Comparison of ENCODE assay signal across 8 cellular contexts in the genomic region with DNA sequence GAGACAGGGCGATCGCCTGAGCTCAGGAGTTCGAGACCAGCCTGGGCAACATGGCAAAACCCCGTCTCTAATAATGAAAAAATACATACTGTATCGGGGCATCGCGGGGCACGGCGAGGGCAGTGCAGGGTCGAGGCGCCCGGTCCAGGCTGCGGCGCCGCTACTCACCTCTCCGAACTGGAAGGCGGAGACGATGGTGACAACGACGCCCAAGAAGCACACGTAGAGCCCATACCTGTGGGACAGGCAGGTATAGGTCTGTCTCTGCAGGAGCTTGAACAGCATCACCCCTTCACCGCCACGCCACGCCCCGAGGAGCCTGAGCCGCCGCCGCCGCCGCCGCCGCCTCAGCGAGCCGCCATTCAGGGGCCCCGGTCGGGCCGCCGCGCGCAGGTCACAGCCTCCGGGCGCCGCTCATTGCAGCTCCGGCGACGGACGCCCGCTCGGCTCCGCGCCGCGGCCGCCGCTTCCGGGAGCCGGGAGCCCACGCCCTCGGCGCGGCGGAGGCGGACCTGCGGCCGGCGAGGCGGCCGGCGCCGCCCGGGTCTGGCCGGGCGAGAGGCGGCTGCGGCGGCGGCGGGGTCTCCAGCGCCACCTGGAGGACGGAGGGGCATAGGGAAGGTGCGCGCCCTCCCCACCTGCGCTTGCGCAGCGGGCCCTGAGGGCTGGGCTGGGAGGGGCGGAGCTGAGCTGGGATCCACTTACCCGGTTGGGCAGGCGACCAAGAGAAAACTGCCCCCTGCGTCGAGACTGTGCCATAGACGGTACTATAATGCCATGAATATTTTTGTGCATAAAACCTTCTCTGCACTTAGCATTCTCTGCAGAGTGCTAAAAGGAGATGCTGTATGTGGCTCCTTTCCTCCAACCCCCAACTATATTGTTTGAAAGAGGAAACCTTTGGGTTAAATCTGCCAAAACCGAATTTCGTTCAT. TPM values are rescaled to one million over a fixed set of nuclear protein-coding genes. Genes with fewer than 3 reads are reported as not detected.
DNase-seq lines count a peak whose midpoint lies in the region; ATAC-seq and TF ChIP-seq lines count a peak whose summit lies in the region.

A gene (minus strand): TSS at position 569 of the 935 bp plus-strand sequence. CDS start 284 bp downstream, at position 285.

- no peaks in the 10 kb centered on the region for H3K27me3 ChIP-seq in CD4-positive, alpha-beta T cell (ENCODE audit: control insufficient read depth, insufficient read depth, low read length)

- H3K9me3 Mint-ChIP-seq in CD4-positive, alpha-beta T cell, result no peaks in the 10 kb centered on the region

- CTCF ChIA-PET in CD4-positive, alpha-beta T cell (lab: Charles Lee), result interaction anchor here (0.6 to 4.7 kb wide), 22 partner anchors 9 to 436 kb away, joined by 3 to 44 read pairs (median 4); no protein-coding TSS in a partner anchor

- H3K36me3 Mint-ChIP-seq in CD4-positive, alpha-beta T cell (ENCODE audit: low read depth), result peaks cover 6% of the 10 kb centered on the region

- intact Hi-C loops in CD4-positive, alpha-beta T cell (cut with DNase I, micrococcal nuclease), result loop anchor here (2.0 to 10.0 kb wide), 8 partner anchors 38 to 548 kb away; a partner anchor contains a TSS
- intact Hi-C loops in lower leg skin (cut with DNase I; ENCODE audit: low total_unique reads), result loop anchor here (5.0 to 10.0 kb wide), 2 partner anchors 58 to 336 kb away; no protein-coding TSS in a partner anchor

- peak within 1 kb of the TSS; percentile 91 for H3K4me3 ChIP-seq in lower leg skin (ENCODE audit: low read depth, poor library complexity, severe bottlenecking)

- peaks cover 47% of the 10 kb centered on the region for H3K4me1 Mint-ChIP-seq in CD4-positive, alpha-beta T cell (ENCODE audit: low read depth)

- H3K27ac Mint-ChIP-seq in CD4-positive, alpha-beta T cell, result peak within 1 kb of the TSS; percentile 97

- POLR2A ChIA-PET in CD4-positive, alpha-beta T cell (lab: Charles Lee), result interaction anchor here (0.6 to 2.5 kb wide), 18 partner anchors 9 to 231 kb away, joined by 3 to 18 read pairs (median 4); a partner anchor contains a TSS

- peak; percentile 93 to 97 (median 95) for DNase-seq in CD4-positive, alpha-beta T cell
- DNase-seq in NCI-H69 (lab: John Stamatoyannopoulos, UW), result peak; percentile 96
- peak; percentile 94 for DNase-seq in activated CD4-positive, alpha-beta T cell treated with anti-CD3 and anti-CD28 coated beads, Interleukin-2, amount 50 U/mL, for 4 hours
- peak; percentile 84 to 92 for DNase-seq in dermis microvascular lymphatic vessel endothelial cell (ENCODE audit: low read depth in 2 of 2)
- peak; percentile 89 to 97 for DNase-seq in lower leg skin (ENCODE audit: low spot score in 2 of 2)
- DNase-seq in stimulated activated CD4-positive, alpha-beta T cell treated with anti-CD3 and anti-CD28 coated beads, Interleukin-4, amount 100 ng/mL, for 4 hours, result peak; percentile 92 to 93

- H3K4me3 Mint-ChIP-seq in CD4-positive, alpha-beta T cell, result peak within 1 kb of the TSS; percentile 94

- TF ChIP-seq POLR2A in lower leg skin (IDR thresholded peaks at IDR 0.05), result no peak

- ATAC-seq in CD4-positive, alpha-beta T cell (ENCODE audit: poor library complexity), result peak; percentile 89
- ATAC-seq in GM19395 (IDR thresholded peaks at IDR 0.05; ENCODE audit: unreplicated experiment), result peak; percentile 91
- ATAC-seq in HG03558 (IDR thresholded peaks at IDR 0.05; ENCODE audit: extremely low read depth, unreplicated experiment), result peak; percentile 79

- peak within 1 kb of the TSS; percentile 67 for H3K27ac ChIP-seq in CD4-positive, alpha-beta T cell (ENCODE audit: low read depth, low read length)

- peak; percentile 60 for TF ChIP-seq CTCF in CD4-positive, alpha-beta T cell (IDR thresholded peaks at IDR 0.05)
- TF ChIP-seq CTCF in lower leg skin (IDR thresholded peaks at IDR 0.05), result no peak

- H3K9me3 ChIP-seq in CD4-positive, alpha-beta T cell (ENCODE audit: control insufficient read depth, low read length), result no peaks in the 10 kb centered on the region

- no peaks in the 10 kb centered on the region for H3K27me3 Mint-ChIP-seq in CD4-positive, alpha-beta T cell

- 0% methylated on average over 18 to 28 of the region's 93 CpGs for WGBS in lower leg skin, 2 donors

RNA-seq across cellular contexts. Expression of the gene that starts here (rescaled TPM):
- total RNA-seq in CD4-positive, alpha-beta T cell, result 10 to 100 TPM; 38.2 to 43.8 TPM
- 19.1 and 22.3 TPM in 2 replicates for total RNA-seq in dermis microvascular lymphatic vessel endothelial cell
- 10 to 100 TPM; 24.3 to 45.9 (median 32.6) TPM for total RNA-seq in lower leg skin

Comparison
In these comparisons a context has a peak if more than half of its experiments do, and no peak if none do; other contexts are left out.
1. Peak in every context shown above with its lines: DNase-seq, ATAC-seq, H3K4me3 ChIP-seq and H3K27ac ChIP-seq.